ENCODE assay signal across 1 cellular context in genomic region chr15:82051664-82052063, GRCh38.
TF ChIP-seq lines count a peak whose summit lies in the region.

No MANE protein-coding gene starts in this region.

TF ChIP-seq in K562, 482 proteins besides CTCF, POLR2A, EP300 and RAD21 (continued from another document):
- peak; percentile 30; the same call in 1 of the 2 replicates for TF ChIP-seq PKNOX1 (IDR thresholded peaks at IDR 0.05)
- TF ChIP-seq MLLT1 (IDR thresholded peaks at IDR 0.05) = 0 out of 4 replicates have a peak, but pooled peaks of 1 of the 2 experiments have one; percentile 53
- no peak for TF ChIP-seq ARID3A (IDR thresholded peaks at IDR 0.05; ENCODE audit: borderline replicate concordance, low read depth, low read length)
- TF ChIP-seq YY1 (IDR thresholded peaks at IDR 0.05; ENCODE audit: borderline replicate concordance in 1 of 3, control insufficient read depth in 1 of 3, extremely low read depth in 1 of 3, insufficient read depth in 3 of 3, insufficient read length in 1 of 3, insufficient replicate concordance in 2 of 3, low read depth in 1 of 3, low read length in 2 of 3) = peak in 1 of 3 experiments; percentile 45
- no peak for TF ChIP-seq TAF15 (IDR thresholded peaks at IDR 0.05; ENCODE audit: low read depth, low read length)
- TF ChIP-seq ZNF717 (CRISPR knock-in tag; IDR thresholded peaks at IDR 0.05) = no peak
- TF ChIP-seq RBM34 (IDR thresholded peaks at IDR 0.05; ENCODE audit: borderline replicate concordance, insufficient read depth, low read length) = no peak
- TF ChIP-seq ZNF217 (CRISPR knock-in tag; IDR thresholded peaks at IDR 0.05) = no peak
- no peak for TF ChIP-seq THRAP3 (IDR thresholded peaks at IDR 0.05; ENCODE audit: borderline replicate concordance)
- no peak for TF ChIP-seq ILK (tag; IDR thresholded peaks at IDR 0.05; ENCODE audit: borderline replicate concordance, low read depth)
- peak in 1 of 2 experiments; percentile 44; a peak in 1 of 4 replicates for TF ChIP-seq RCOR1 (IDR thresholded peaks at IDR 0.05; ENCODE audit: borderline replicate concordance in 1 of 2, low read depth in 2 of 2, low read length in 2 of 2)
- TF ChIP-seq KDM5B (IDR thresholded peaks at IDR 0.05; ENCODE audit: insufficient replicate concordance, low read depth, low read length) = no peak
- TF ChIP-seq NFYB (IDR thresholded peaks at IDR 0.05; ENCODE audit: extremely low read depth, insufficient read length) = no peak
- TF ChIP-seq THAP12 (CRISPR knock-in tag; IDR thresholded peaks at IDR 0.05) = no peak
- no peak for TF ChIP-seq FOXM1 (IDR thresholded peaks at IDR 0.05; ENCODE audit: low read depth)
- TF ChIP-seq FOXM1 (CRISPR knock-in tag; IDR thresholded peaks at IDR 0.05; ENCODE audit: low read depth) = no peak
- no peak for TF ChIP-seq ZSCAN29 (IDR thresholded peaks at IDR 0.05)
- no peak for TF ChIP-seq ZNF121 (CRISPR knock-in tag; conservative IDR thresholded peaks at IDR 0.05)
- TF ChIP-seq NRF1 (conservative IDR thresholded peaks at IDR 0.05 in 1 of 2, IDR thresholded peaks at IDR 0.05 in 1 of 2) = no peak
